Comparison of ENCODE assay signal across 12 cellular contexts in the genomic region with DNA sequence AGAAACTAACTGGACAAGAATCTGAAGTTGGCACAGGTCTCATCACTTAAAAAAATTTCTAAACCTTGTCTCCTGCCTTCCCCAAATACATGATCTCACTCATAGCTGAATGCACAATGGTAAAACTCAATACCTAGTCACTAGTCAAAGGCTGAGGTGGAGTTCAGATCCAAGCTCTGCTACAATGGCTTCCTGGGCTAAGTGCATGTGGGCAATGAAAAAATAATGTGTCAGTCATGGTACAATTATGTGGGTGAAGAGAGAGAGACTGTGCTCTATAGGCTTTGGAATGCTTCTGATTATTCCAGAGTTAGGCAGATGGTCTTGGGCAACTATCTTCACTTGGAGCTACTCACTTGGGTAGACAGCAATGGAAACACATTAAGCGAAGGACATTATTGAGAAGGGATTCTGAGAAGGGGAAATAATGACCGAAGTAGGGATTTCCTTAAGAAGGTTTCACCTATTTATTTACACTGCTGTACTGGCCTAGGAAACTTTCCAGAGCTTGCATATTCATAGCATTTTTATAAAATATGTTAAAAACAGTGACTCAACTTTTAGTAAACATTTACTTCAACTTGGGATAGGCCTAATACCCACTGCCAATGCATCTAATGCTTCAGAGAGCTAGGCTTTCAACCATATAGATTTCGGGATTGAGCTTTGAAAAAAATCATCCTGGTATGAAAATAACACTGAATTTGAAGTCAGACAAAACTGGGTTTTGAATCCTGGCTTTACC. TPM values are rescaled to one million over a fixed set of nuclear protein-coding genes. Genes with fewer than 3 reads are reported as not detected.
DNase-seq lines count a peak whose midpoint lies in the region; ATAC-seq, FAIRE-seq and TF ChIP-seq lines count a peak whose summit lies in the region.
"Had no signal": no experiment of that assay in that cellular context is flagged by ENCODE, and none has a peak within 500 bp of the region (broad histone marks: within the 10 kb centered on the region; RNA-seq: fewer than 3 reads in every experiment).

No MANE protein-coding gene starts in this region.

- no peak for TF ChIP-seq RAD21 in SK-N-SH (IDR thresholded peaks at IDR 0.05; ENCODE audit: low read length)

- H3K4me2 ChIP-seq in SK-N-SH, result 0 out of 2 replicates have a peak overlapping the region, but pooled peaks have one; percentile 12

- peaks cover 6% of the 10 kb centered on the region in 2 donors for H3K4me1 Mint-ChIP-seq in stimulated activated naive B cell treated with anti-CD40 and anti-IgM and Interleukin-4, amounts not matched to agents 10 μg/mL and 1 μg/mL and 100 μg/mL, for 72 hours
- no peaks in the 10 kb centered on the region for H3K4me1 Mint-ChIP-seq in activated naive CD4-positive, alpha-beta T cell treated with anti-CD3 and anti-CD28 coated beads, Interleukin-2, amount 10 ng/mL, durations not matched to agents 7 days and 5 days

- CTCF ChIA-PET in SK-N-SH (lab: Yijun Ruan, JAX), result interaction anchor here (0.8 to 4.3 kb wide), 6 partner anchors 14 to 269 kb away, joined by 3 to 18 read pairs (median 4); no protein-coding TSS in a partner anchor
- CTCF ChIA-PET in activated naive CD4-positive, alpha-beta T cell treated with anti-CD3 and anti-CD28 coated beads, Interleukin-2, amount 10 ng/mL, durations not matched to agents 7 days and 5 days (lab: Charles Lee), result no interaction called here

- ATAC-seq in stimulated activated naive B cell treated with anti-CD40 and anti-IgM and Interleukin-4, amounts not matched to agents 10 μg/mL and 1 μg/mL and 100 μg/mL, for 72 hours (replicated peaks), result no peak
- ATAC-seq: WTC11 had no signal

- no peaks in the 10 kb centered on the region for H3K9me2 ChIP-seq in SK-N-SH

- 0 out of 2 replicates have a peak overlapping the region, but pooled peaks have one; percentile 15 for H3K9ac ChIP-seq in SK-N-SH
- no peak overlapping the region for H3K9ac ChIP-seq in colonic mucosa (ENCODE audit: low read depth in 2 of 2, low read length in 2 of 2)

- WGBS in SK-N-SH (ENCODE audit: low lambda C conversion rate), result 90% methylated on average over 3 of the region's 3 CpGs

- H3K27me3 ChIP-seq in SK-N-SH (ENCODE audit: insufficient read depth) (no peaks in the 10 kb centered on the region), colonic mucosa (no peaks in the 10 kb centered on the region)

- H3K9me3 ChIP-seq in SK-N-SH (no peaks in the 10 kb centered on the region), colonic mucosa (no peaks in the 10 kb centered on the region)

- H3K36me3 Mint-ChIP-seq in stimulated activated naive B cell treated with anti-CD40 and anti-IgM and Interleukin-4, amounts not matched to agents 10 μg/mL and 1 μg/mL and 100 μg/mL, for 72 hours, result peaks cover 5 to 14% of the 10 kb centered on the region in 2 donors
- no peaks in the 10 kb centered on the region for H3K36me3 Mint-ChIP-seq in activated naive CD4-positive, alpha-beta T cell treated with anti-CD3 and anti-CD28 coated beads, Interleukin-2, amount 10 ng/mL, durations not matched to agents 7 days and 5 days

- no peak for TF ChIP-seq CTCF in SK-N-SH (IDR thresholded peaks at IDR 0.05)
- no peak for TF ChIP-seq CTCF in fibroblast of mammary gland (conservative IDR thresholded peaks at IDR 0.05; ENCODE audit: control insufficient read depth, insufficient read depth, low read depth, low read length)
- TF ChIP-seq CTCF in GM13976 (IDR thresholded peaks at IDR 0.05; ENCODE audit: borderline replicate concordance, control extremely low read depth, extremely low read depth, insufficient read depth, missing control alignments), result no peak
- TF ChIP-seq CTCF in colonic mucosa (IDR thresholded peaks at IDR 0.05), result no peak

- no peaks in the 10 kb centered on the region for H3K9me3 Mint-ChIP-seq in stimulated activated naive B cell treated with anti-CD40 and anti-IgM and Interleukin-4, amounts not matched to agents 10 μg/mL and 1 μg/mL and 100 μg/mL, for 72 hours
- H3K9me3 Mint-ChIP-seq in activated naive CD4-positive, alpha-beta T cell treated with anti-CD3 and anti-CD28 coated beads, Interleukin-2, amount 10 ng/mL, durations not matched to agents 7 days and 5 days, result no peaks in the 10 kb centered on the region
- H3K9me3 Mint-ChIP-seq: WTC11 had no signal

- H3K4me3 Mint-ChIP-seq in stimulated activated naive B cell treated with anti-CD40 and anti-IgM and Interleukin-4, amounts not matched to agents 10 μg/mL and 1 μg/mL and 100 μg/mL, for 72 hours, result no peak overlapping the region
- H3K4me3 Mint-ChIP-seq in activated naive CD4-positive, alpha-beta T cell treated with anti-CD3 and anti-CD28 coated beads, Interleukin-2, amount 10 ng/mL, durations not matched to agents 7 days and 5 days, result no peak overlapping the region
- H3K4me3 Mint-ChIP-seq: WTC11 had no signal

- H3K79me2 ChIP-seq in SK-N-SH (ENCODE audit: insufficient read depth), result no peaks in the 10 kb centered on the region; the same call in 1 of the 2 replicates

- peak overlapping the region in 1 of 2 experiments; percentile 77; a peak in 2 of 4 replicates for H3K27ac ChIP-seq in SK-N-SH (ENCODE audit: low read depth in 2 of 2, low read length in 1 of 2)
- no peak overlapping the region for H3K27ac ChIP-seq in colonic mucosa

- DNase-seq in H54 (ENCODE audit: insufficient read length, low spot score), result peak; percentile 33
- DNase-seq in SK-N-SH, result no peak
- DNase-seq in fibroblast of mammary gland (ENCODE audit: low read depth), result peak; percentile 34
- DNase-seq in stimulated activated naive B cell treated with anti-CD40 and anti-IgM and Interleukin-4, amounts not matched to agents 10 μg/mL and 1 μg/mL and 100 μg/mL, for 72 hours, result no peak
- DNase-seq in GM13976 (ENCODE audit: low spot score), result no peak
- DNase-seq in activated naive CD4-positive, alpha-beta T cell treated with anti-CD3 and anti-CD28 coated beads, Interleukin-2, amount 10 ng/mL, durations not matched to agents 7 days and 5 days, result no peak
- DNase-seq in colonic mucosa, result no peak
- DNase-seq: DND-41, NCI-H2029 treated with DMSO at 0.1 percent for 48 hours, RPMI8226 had no signal

- peaks cover 0 to 31% of the 10 kb centered on the region in 2 experiments; a peak in 2 of 4 replicates for H3K4me1 ChIP-seq in SK-N-SH (ENCODE audit: control insufficient read depth in 1 of 2, insufficient read depth in 2 of 2, low read depth in 1 of 2, low read length in 1 of 2)
- H3K4me1 ChIP-seq in colonic mucosa, result no peaks in the 10 kb centered on the region

- no peaks in the 10 kb centered on the region for H3K27me3 Mint-ChIP-seq in stimulated activated naive B cell treated with anti-CD40 and anti-IgM and Interleukin-4, amounts not matched to agents 10 μg/mL and 1 μg/mL and 100 μg/mL, for 72 hours
- H3K27me3 Mint-ChIP-seq in activated naive CD4-positive, alpha-beta T cell treated with anti-CD3 and anti-CD28 coated beads, Interleukin-2, amount 10 ng/mL, durations not matched to agents 7 days and 5 days, result no peaks in the 10 kb centered on the region

- intact Hi-C loops in colonic mucosa (cut with DNase I), result no loop called here

- H3K4me3 ChIP-seq in SK-N-SH (ENCODE audit: low read depth in 2 of 2, low read length in 1 of 2) (no peak overlapping the region), fibroblast of mammary gland (ENCODE audit: control insufficient read depth, low read depth, low read length) (no peak overlapping the region), colonic mucosa (no peak overlapping the region)
- H3K4me3 ChIP-seq: coronary artery had no signal

- H3F3A ChIP-seq in SK-N-SH (replicated peaks; ENCODE audit: insufficient read depth), result peaks cover 27% of the 10 kb centered on the region

- peak overlapping the region; percentile 9 for H3K27ac Mint-ChIP-seq in stimulated activated naive B cell treated with anti-CD40 and anti-IgM and Interleukin-4, amounts not matched to agents 10 μg/mL and 1 μg/mL and 100 μg/mL, for 72 hours
- H3K27ac Mint-ChIP-seq in activated naive CD4-positive, alpha-beta T cell treated with anti-CD3 and anti-CD28 coated beads, Interleukin-2, amount 10 ng/mL, durations not matched to agents 7 days and 5 days, result no peak overlapping the region

- POLR2A ChIA-PET in SK-N-SH (lab: Yijun Ruan, JAX), result interaction anchor here (1.1 kb wide), 1 partner anchor 10 kb away, joined by 3 read pairs; no protein-coding TSS in a partner anchor

- FAIRE-seq in H54 (lab: Jason Lieb, UNC), result peak; percentile 89

- TF ChIP-seq EP300 in SK-N-SH (IDR thresholded peaks at IDR 0.05; ENCODE audit: borderline replicate concordance in 1 of 2, low read depth in 1 of 2, low read length in 1 of 2), result no peak; a peak in 1 of 4 replicates

- TF ChIP-seq POLR2A in H54 (IDR thresholded peaks at IDR 0.05; ENCODE audit: low read depth, low read length), result no peak

- H2AFZ ChIP-seq in SK-N-SH (ENCODE audit: low read depth), result no peak overlapping the region

- H4K20me1 ChIP-seq in SK-N-SH (ENCODE audit: insufficient read depth), result no peaks in the 10 kb centered on the region

- H3K36me3 ChIP-seq in SK-N-SH (replicated peaks in 1 of 2; ENCODE audit: control insufficient read depth in 1 of 2, insufficient read depth in 2 of 2, low read length in 1 of 2) (peaks cover 6 to 7% of the 10 kb centered on the region in 2 experiments), colonic mucosa (no peaks in the 10 kb centered on the region)

- in situ Hi-C loops in GM13976 (cut with MboI; ENCODE audit: low sequenced_read_pairs, unreplicated experiment), result no loop called here

TF ChIP-seq in SK-N-SH, 30 proteins besides CTCF, POLR2A, EP300 and RAD21 (continues in another document):
- peak; percentile 50; the same call in 1 of the 2 replicates for TF ChIP-seq YY1 (IDR thresholded peaks at IDR 0.05; ENCODE audit: low read depth)
- TF ChIP-seq, protein P1, sequence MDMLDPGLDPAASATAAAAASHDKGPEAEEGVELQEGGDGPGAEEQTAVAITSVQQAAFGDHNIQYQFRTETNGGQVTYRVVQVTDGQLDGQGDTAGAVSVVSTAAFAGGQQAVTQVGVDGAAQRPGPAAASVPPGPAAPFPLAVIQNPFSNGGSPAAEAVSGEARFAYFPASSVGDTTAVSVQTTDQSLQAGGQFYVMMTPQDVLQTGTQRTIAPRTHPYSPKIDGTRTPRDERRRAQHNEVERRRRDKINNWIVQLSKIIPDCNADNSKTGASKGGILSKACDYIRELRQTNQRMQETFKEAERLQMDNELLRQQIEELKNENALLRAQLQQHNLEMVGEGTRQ (IDR thresholded peaks at IDR 0.05; ENCODE audit: borderline replicate concordance, low read depth, low read length), result no peak
- 0 out of 2 replicates have a peak, but pooled peaks have one; percentile 39 for TF ChIP-seq TEAD4 (IDR thresholded peaks at IDR 0.05; ENCODE audit: borderline replicate concordance, insufficient read depth)
- TF ChIP-seq, protein P2, sequence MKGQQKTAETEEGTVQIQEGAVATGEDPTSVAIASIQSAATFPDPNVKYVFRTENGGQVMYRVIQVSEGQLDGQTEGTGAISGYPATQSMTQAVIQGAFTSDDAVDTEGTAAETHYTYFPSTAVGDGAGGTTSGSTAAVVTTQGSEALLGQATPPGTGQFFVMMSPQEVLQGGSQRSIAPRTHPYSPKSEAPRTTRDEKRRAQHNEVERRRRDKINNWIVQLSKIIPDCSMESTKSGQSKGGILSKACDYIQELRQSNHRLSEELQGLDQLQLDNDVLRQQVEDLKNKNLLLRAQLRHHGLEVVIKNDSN (IDR thresholded peaks at IDR 0.05; ENCODE audit: borderline replicate concordance, low read depth), result no peak

RNA-seq across cellular contexts. Expression of gene PLXND1, which starts 58.7 kb away (rescaled TPM):
- polyA plus RNA-seq in SK-N-SH (2012; rRNA removed), result 43.0 and 53.5 TPM in 2 replicates
- polyA plus RNA-seq in SK-N-SH (2012; cell fraction: cytosol; rRNA removed), result 26.5 and 37.7 TPM in 2 replicates
- 122 and 155 TPM in 2 replicates for polyA plus RNA-seq in SK-N-SH (2012; cell fraction: nucleus; rRNA removed)
- 10 to 100 TPM; 25.6 to 26.7 TPM for total RNA-seq in colonic mucosa

Comparison
In these comparisons a context has a peak if more than half of its experiments do, and no peak if none do; other contexts are left out.
1. DNase-seq: peak in H54 (single experiment) and fibroblast of mammary gland (single experiment); none in SK-N-SH (single experiment), stimulated activated naive B cell treated with anti-CD40 and anti-IgM and Interleukin-4, amounts not matched to agents 10 μg/mL and 1 μg/mL and 100 μg/mL, for 72 hours (single experiment), GM13976 (single experiment), activated naive CD4-positive, alpha-beta T cell treated with anti-CD3 and anti-CD28 coated beads, Interleukin-2, amount 10 ng/mL, durations not matched to agents 7 days and 5 days (single experiment) and colonic mucosa (single experiment).